In genomic region chr2:88307817-88308216, GRCh38 we compare ENCODE assay signal across 8 cellular contexts.
DNase-seq lines count a peak whose midpoint lies in the region; ATAC-seq, FAIRE-seq and TF ChIP-seq lines count a peak whose summit lies in the region.

No MANE protein-coding gene starts in this region.

- POLR2A ChIA-PET in A549 (lab: Yijun Ruan, JAX) = no interaction called here

- H3K4me3 ChIP-seq in A549 (no peak overlapping the region), epithelial cell of proximal tubule (ENCODE audit: low read depth, low read length) (no peak overlapping the region)

- no peak for FAIRE-seq in A549 (lab: Jason Lieb, UNC)

- no peak overlapping the region for H3K27ac ChIP-seq in A549

- H3K9me3 ChIP-seq in A549 = peaks cover 19% of the 10 kb centered on the region

- no peak for TF ChIP-seq POLR2A in A549 (IDR thresholded peaks at IDR 0.05; ENCODE audit: low read length)

- DNase-seq in A549 (ENCODE audit: low read depth in 1 of 2, low spot score in 1 of 2) (peak; percentile 18 to 51), EH (ENCODE audit: low read depth) (peak; percentile 7), NCI-H69 (lab: John Stamatoyannopoulos, UW) (peak; percentile 62), epithelial cell of proximal tubule (ENCODE audit: low read depth) (no peak), GM19238 (ENCODE audit: insufficient read length, low spot score) (no peak), NCI-H1436 (lab: John Stamatoyannopoulos, UW) (no peak)
- DNase-seq in central memory CD4-positive, alpha-beta T cell = no peak

- no peaks in the 10 kb centered on the region for H3K4me1 ChIP-seq in A549

- no peak for TF ChIP-seq EP300 in A549 (IDR thresholded peaks at IDR 0.05)

- peak in 1 of 2 experiments; percentile 35; a peak in 2 of 5 replicates for TF ChIP-seq RAD21 in A549 (conservative IDR thresholded peaks at IDR 0.05 in 1 of 2, IDR thresholded peaks at IDR 0.05 in 1 of 2)

- CTCF ChIA-PET in A549 (lab: Yijun Ruan, JAX) = interaction anchor here (0.6 to 0.7 kb wide), 2 partner anchors 178 to 211 kb away, joined by 3 read pairs; no protein-coding TSS in a partner anchor

- ATAC-seq in A549 = 0 out of 6 replicates have a peak, but pooled peaks of 1 of the 2 experiments have one; percentile 54
- no peak for ATAC-seq in HG03159 (IDR thresholded peaks at IDR 0.05; ENCODE audit: unreplicated experiment)

- peak; percentile 29; the same call in 2 of the 3 replicates for TF ChIP-seq CTCF in A549 (IDR thresholded peaks at IDR 0.05)
- TF ChIP-seq CTCF in epithelial cell of proximal tubule (conservative IDR thresholded peaks at IDR 0.05; ENCODE audit: low read depth, low read length) = peak; percentile 76

- H3K4me2 ChIP-seq in A549 = no peak overlapping the region

TF ChIP-seq in A549, 52 proteins besides CTCF, POLR2A, EP300 and RAD21:
- no peak for TF ChIP-seq RCOR1 (IDR thresholded peaks at IDR 0.05; ENCODE audit: low read depth, low read length)
- TF ChIP-seq ZSCAN20 (CRISPR knock-in tag; IDR thresholded peaks at IDR 0.05) = no peak
- no peak for TF ChIP-seq GATA3 (IDR thresholded peaks at IDR 0.05; ENCODE audit: borderline replicate concordance)
- TF ChIP-seq ATOH8 (CRISPR knock-in tag; IDR thresholded peaks at IDR 0.05; ENCODE audit: low read depth) = no peak
- no peak for TF ChIP-seq RARB (CRISPR knock-in tag; IDR thresholded peaks at IDR 0.05)
- TF ChIP-seq MYC (IDR thresholded peaks at IDR 0.05; ENCODE audit: borderline replicate concordance, low read length) = no peak
- no peak for TF ChIP-seq TFCP2L1 (CRISPR knock-in tag; IDR thresholded peaks at IDR 0.05)
- no peak for TF ChIP-seq FOSB (CRISPR knock-in tag; IDR thresholded peaks at IDR 0.05)
- no peak for TF ChIP-seq POLR2AphosphoS2 (conservative IDR thresholded peaks at IDR 0.05; ENCODE audit: low read length)
- TF ChIP-seq SMC3 (IDR thresholded peaks at IDR 0.05) = no peak
- TF ChIP-seq REST (IDR thresholded peaks at IDR 0.05) = no peak
- no peak for TF ChIP-seq FOSL2 (IDR thresholded peaks at IDR 0.05)
- TF ChIP-seq FOSL2 (CRISPR knock-in tag; IDR thresholded peaks at IDR 0.05) = no peak
- no peak for TF ChIP-seq KDM5A (IDR thresholded peaks at IDR 0.05)
- no peak for TF ChIP-seq PHF8 (IDR thresholded peaks at IDR 0.05; ENCODE audit: borderline replicate concordance, low read depth)
- TF ChIP-seq ZNF302 (CRISPR knock-in tag; IDR thresholded peaks at IDR 0.05) = no peak
- no peak for TF ChIP-seq MAFK (IDR thresholded peaks at IDR 0.05; ENCODE audit: partially characterized antibody)
- TF ChIP-seq CBX2 (IDR thresholded peaks at IDR 0.05; ENCODE audit: borderline replicate concordance, low read depth) = no peak
- TF ChIP-seq ELK1 (IDR thresholded peaks at IDR 0.05; ENCODE audit: low read depth, low read length) = no peak

Comparison
In these comparisons a context has a peak if more than half of its experiments do, and no peak if none do; other contexts are left out.
1. DNase-seq: peak in A549 (2 of 2), EH (single experiment) and NCI-H69 (single experiment); none in epithelial cell of proximal tubule (single experiment), GM19238 (single experiment), NCI-H1436 (single experiment) and central memory CD4-positive, alpha-beta T cell (single experiment).